In the genomic region with DNA sequence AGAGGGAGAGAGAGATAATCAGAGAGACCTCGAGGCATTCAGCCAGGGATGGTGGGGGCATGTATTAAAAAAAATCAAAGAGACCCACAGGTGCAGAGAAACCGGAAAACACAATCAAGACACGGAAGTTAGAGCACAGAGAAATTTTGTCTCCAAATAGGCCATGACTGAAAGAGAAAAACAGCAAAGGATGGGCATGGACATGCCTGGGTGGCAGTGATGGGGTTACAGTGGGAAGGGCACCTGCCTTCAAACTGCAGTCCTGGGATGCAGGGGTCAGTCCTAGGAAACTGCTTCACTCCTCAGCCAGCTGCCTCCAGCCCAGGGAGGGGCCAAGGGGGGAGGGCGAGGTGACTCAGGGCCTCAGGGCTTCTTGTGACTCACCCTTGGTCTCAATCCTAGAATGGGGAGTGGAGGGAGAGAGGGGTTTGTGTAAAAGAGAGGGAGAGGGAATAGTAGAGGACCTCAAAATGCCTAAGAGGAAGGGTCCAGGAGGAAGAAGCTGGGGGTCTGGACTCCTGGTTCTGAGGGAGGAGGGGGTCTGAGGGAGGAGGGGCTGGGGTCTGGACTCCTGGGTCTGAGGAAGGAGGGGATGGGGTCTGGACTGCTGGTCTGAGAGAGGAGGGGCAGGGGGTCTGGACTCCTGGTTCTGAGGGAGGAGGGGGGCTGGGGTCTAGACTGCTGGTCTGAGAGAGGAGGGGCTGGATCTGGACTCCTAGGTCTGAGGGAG, we compare ENCODE assay signal across 8 cellular contexts. TPM values are rescaled to one million over a fixed set of nuclear protein-coding genes. Genes with fewer than 3 reads are reported as not detected.
DNase-seq lines count a peak whose midpoint lies in the region; ATAC-seq and TF ChIP-seq lines count a peak whose summit lies in the region.

No MANE protein-coding gene starts in this region.

- TF ChIP-seq CTCF in fibroblast of villous mesenchyme (IDR thresholded peaks at IDR 0.05; ENCODE audit: insufficient read depth, low read depth, low read length): no peak

- no peak overlapping the region for H3K4me3 ChIP-seq in fibroblast of villous mesenchyme (ENCODE audit: low read depth, low read length)

- ATAC-seq in GM18907 (IDR thresholded peaks at IDR 0.05; ENCODE audit: unreplicated experiment): no peak

- DNase-seq in EL (peak; percentile 88), NCI-H2196 treated with DMSO at 0.1 percent for 48 hours (lab: John Stamatoyannopoulos, UW; ENCODE audit: unreplicated experiment) (peak; percentile 27), activated T-cell treated with anti-CD3 and anti-CD28 coated beads for 48 hours (ENCODE audit: low read depth) (peak; percentile 65), fibroblast of villous mesenchyme (ENCODE audit: low read depth) (peak; percentile 70), hippocampal formation (lab: John Stamatoyannopoulos, UW) (no peak), Ammon's horn (ENCODE audit: low spot score) (no peak)
- DNase-seq in stimulated activated CD4-positive, alpha-beta T cell treated with anti-CD3 and anti-CD28 coated beads, TNF-alpha, amount 100 ng/mL, for 4 hours (ENCODE audit: low read depth in 3 of 3): peak in 2 of 3 experiments; percentile 45 to 49

RNA-seq across cellular contexts. Expression of a gene that starts 3.6 kb away (rescaled TPM):
- total RNA-seq in fibroblast of villous mesenchyme: 0.43 TPM in 1 of 2 replicates, not detected in the other

RNA-seq across cellular contexts. Expression of a gene that starts 17.8 kb away (rescaled TPM):
- total RNA-seq in fibroblast of villous mesenchyme: under 0.01 and 0.43 TPM in 2 replicates

RNA-seq across cellular contexts. Expression of a gene that starts 29.7 kb away (rescaled TPM):
- 13.0 and 14.5 TPM in 2 replicates for total RNA-seq in fibroblast of villous mesenchyme

RNA-seq across cellular contexts. Expression of a gene that starts 42.7 kb away (rescaled TPM):
- 10.6 and 29.8 TPM in 2 replicates for total RNA-seq in fibroblast of villous mesenchyme

Comparison
In these comparisons a context has a peak if more than half of its experiments do, and no peak if none do; other contexts are left out.
1. DNase-seq: peak in EL (single experiment), NCI-H2196 treated with DMSO at 0.1 percent for 48 hours (single experiment), activated T-cell treated with anti-CD3 and anti-CD28 coated beads for 48 hours (single experiment), fibroblast of villous mesenchyme (single experiment) and stimulated activated CD4-positive, alpha-beta T cell treated with anti-CD3 and anti-CD28 coated beads, TNF-alpha, amount 100 ng/mL, for 4 hours (2 of 3); none in hippocampal formation (0 of 2) and Ammon's horn (single experiment).